Comparison of ENCODE assay signal across 9 cellular contexts in the genomic region with DNA sequence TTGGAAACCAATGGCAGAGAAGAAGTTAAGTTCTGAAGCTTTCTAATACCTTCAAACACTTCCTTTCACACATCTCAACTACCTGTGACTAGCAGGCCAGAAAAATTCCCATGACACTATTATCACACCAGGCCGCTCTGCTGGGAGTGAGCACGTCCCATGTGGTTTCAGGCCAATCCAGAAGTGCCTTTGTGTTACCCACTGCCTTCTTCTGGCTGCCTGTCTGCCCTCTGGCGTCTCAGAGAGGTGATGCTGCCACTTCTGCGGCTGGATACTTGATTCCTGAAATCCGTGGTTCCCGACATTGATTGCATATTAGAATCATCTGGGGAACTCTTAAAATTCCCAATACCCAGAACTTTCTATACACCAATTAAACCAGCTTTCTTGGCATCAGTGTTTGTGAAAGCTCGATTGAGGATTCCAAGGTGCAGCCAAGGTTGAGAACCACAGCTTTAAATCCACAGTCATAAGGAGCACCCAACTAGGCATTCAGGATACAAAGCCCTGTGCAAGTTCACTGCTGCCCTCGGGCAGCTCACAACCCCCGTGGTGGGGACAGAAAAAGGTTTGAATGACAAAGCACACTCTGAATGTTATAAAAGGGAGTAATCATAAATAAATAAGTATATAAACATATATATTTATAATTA.
A peak's percentile ranks its signal among the peaks of the same experiment; 100 is the strongest.
DNase-seq lines count a peak whose midpoint lies in the region; ATAC-seq, FAIRE-seq and TF ChIP-seq lines count a peak whose summit lies in the region.
"Had no signal": no experiment of that assay in that cellular context is flagged by ENCODE, and none has a peak within 500 bp of the region (broad histone marks: within the 10 kb centered on the region; RNA-seq: fewer than 3 reads in every experiment).

No MANE protein-coding gene starts in this region.

- no peak overlapping the region for H3K4me3 ChIP-seq in RWPE2 (ENCODE audit: severe bottlenecking)
- no peak overlapping the region for H3K4me3 ChIP-seq in retinal pigment epithelial cell (ENCODE audit: low read length)

- no peaks in the 10 kb centered on the region for H3K9me3 Mint-ChIP-seq in glutamatergic neuron (ENCODE audit: unreplicated experiment)

- H3K4me3 Mint-ChIP-seq in glutamatergic neuron (ENCODE audit: unreplicated experiment): no peak overlapping the region

- peak; percentile 33 for DNase-seq in H54 (ENCODE audit: insufficient read length, low spot score)
- no peak for DNase-seq in RWPE2 (ENCODE audit: low spot score)
- DNase-seq in glutamatergic neuron: peak; percentile 67
- no peak for DNase-seq in retinal pigment epithelial cell (ENCODE audit: low read depth)
- DNase-seq in stimulated activated CD4-positive, alpha-beta T cell treated with anti-CD3 and anti-CD28 coated beads, Interleukin-4, amount 100 ng/mL, for 24 hours: no peak

- H3K27ac Mint-ChIP-seq in glutamatergic neuron (ENCODE audit: unreplicated experiment): no peak overlapping the region

- H3K9me3 ChIP-seq in RWPE2 (ENCODE audit: severe bottlenecking): no peaks in the 10 kb centered on the region

- peaks cover 4% of the 10 kb centered on the region for H3K36me3 Mint-ChIP-seq in glutamatergic neuron (ENCODE audit: unreplicated experiment)

- no peaks in the 10 kb centered on the region for H3K4me1 ChIP-seq in RWPE2 (ENCODE audit: insufficient read depth, poor library complexity, severe bottlenecking)

- H3K36me3 ChIP-seq in RWPE2 (ENCODE audit: low read depth): no peaks in the 10 kb centered on the region

- TF ChIP-seq CTCF in RWPE2 (IDR thresholded peaks at IDR 0.05; ENCODE audit: poor library complexity, severe bottlenecking) (peak; percentile 51), glutamatergic neuron (IDR thresholded peaks at IDR 0.05; ENCODE audit: partially characterized antibody, unreplicated experiment) (peak; percentile 39), retinal pigment epithelial cell (conservative IDR thresholded peaks at IDR 0.05; ENCODE audit: low read depth, low read length) (peak; percentile 77)

- H3K27me3 Mint-ChIP-seq in glutamatergic neuron (ENCODE audit: unreplicated experiment): no peaks in the 10 kb centered on the region

- H3K4me1 Mint-ChIP-seq in glutamatergic neuron (ENCODE audit: low read depth, unreplicated experiment): no peaks in the 10 kb centered on the region

- FAIRE-seq in H54 (lab: Jason Lieb, UNC): no peak

- ATAC-seq in RWPE2 (ENCODE audit: low read depth): peak; percentile 75; the same call in 2 of the 3 replicates
- ATAC-seq in HG02884 (IDR thresholded peaks at IDR 0.05; ENCODE audit: unreplicated experiment): no peak
- no peak for ATAC-seq in GM19467 (IDR thresholded peaks at IDR 0.05; ENCODE audit: unreplicated experiment)
- ATAC-seq in HG03457 (IDR thresholded peaks at IDR 0.05; ENCODE audit: unreplicated experiment): no peak

- no peak for TF ChIP-seq POLR2A in H54 (IDR thresholded peaks at IDR 0.05; ENCODE audit: low read depth, low read length)

- H3K27me3 ChIP-seq in RWPE2 (ENCODE audit: insufficient read depth, poor library complexity, severe bottlenecking): no peaks in the 10 kb centered on the region

- no peak overlapping the region for H3K27ac ChIP-seq in RWPE2 (ENCODE audit: poor library complexity, severe bottlenecking)
- H3K27ac ChIP-seq: epithelial cell of prostate had no signal

Comparison
In these comparisons a context has a peak if more than half of its experiments do, and no peak if none do; other contexts are left out.
1. DNase-seq: peak in H54 (single experiment) and glutamatergic neuron (single experiment); none in RWPE2 (single experiment), retinal pigment epithelial cell (single experiment) and stimulated activated CD4-positive, alpha-beta T cell treated with anti-CD3 and anti-CD28 coated beads, Interleukin-4, amount 100 ng/mL, for 24 hours (single experiment).
2. Peak in every context shown above with its lines, with median percentiles within 50 percentile points of each other: CTCF ChIP-seq.